In the genomic region with DNA sequence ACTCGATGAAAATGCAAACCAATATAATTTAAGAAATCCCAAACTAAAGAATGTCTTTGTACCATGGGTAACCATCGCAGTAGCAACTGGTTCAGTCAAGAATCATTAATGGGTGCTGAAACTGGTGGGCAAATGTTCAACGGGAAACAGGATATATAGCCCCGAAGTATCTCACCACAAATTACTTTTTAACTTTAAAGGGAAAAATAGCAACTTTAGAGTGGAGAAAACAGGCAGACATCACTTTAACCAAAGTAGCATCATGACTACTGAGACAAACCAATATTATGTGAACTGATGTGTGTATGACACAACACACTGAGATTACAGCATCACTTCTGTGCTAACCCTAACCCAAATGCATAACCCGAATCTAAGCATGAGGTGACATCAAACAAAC, we compare ENCODE assay signal across 1 cellular context.
TF ChIP-seq lines count a peak whose summit lies in the region.

No MANE protein-coding gene starts in this region.

TF ChIP-seq in SK-N-SH treated with all-trans-retinoic acid at 6 μM for 48 hours, 23 proteins besides CTCF, POLR2A, EP300 and RAD21 (continued from another document):
- TF ChIP-seq, protein P1, sequence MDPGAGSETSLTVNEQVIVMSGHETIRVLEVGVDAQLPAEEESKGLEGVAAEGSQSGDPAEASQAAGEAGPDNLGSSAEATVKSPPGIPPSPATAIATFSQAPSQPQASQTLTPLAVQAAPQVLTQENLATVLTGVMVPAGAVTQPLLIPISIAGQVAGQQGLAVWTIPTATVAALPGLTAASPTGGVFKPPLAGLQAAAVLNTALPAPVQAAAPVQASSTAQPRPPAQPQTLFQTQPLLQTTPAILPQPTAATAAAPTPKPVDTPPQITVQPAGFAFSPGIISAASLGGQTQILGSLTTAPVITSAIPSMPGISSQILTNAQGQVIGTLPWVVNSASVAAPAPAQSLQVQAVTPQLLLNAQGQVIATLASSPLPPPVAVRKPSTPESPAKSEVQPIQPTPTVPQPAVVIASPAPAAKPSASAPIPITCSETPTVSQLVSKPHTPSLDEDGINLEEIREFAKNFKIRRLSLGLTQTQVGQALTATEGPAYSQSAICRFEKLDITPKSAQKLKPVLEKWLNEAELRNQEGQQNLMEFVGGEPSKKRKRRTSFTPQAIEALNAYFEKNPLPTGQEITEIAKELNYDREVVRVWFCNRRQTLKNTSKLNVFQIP (CRISPR knock-in tag; IDR thresholded peaks at IDR 0.05; ENCODE audit: borderline replicate concordance, low read depth), result no peak
TF ChIP-seq in SK-N-SH treated with all-trans-retinoic acid at 6 μM for 48 hours: peak in this region for 0.
